In genomic region chr17:28346746-28347246, GRCh38 we compare ENCODE assay signal across 10 cellular contexts. TPM values are rescaled to one million over a fixed set of nuclear protein-coding genes. Genes with fewer than 3 reads are reported as not detected.
A peak's percentile ranks its signal among the peaks of the same experiment; 100 is the strongest.
DNase-seq lines count a peak whose midpoint lies in the region; ATAC-seq and TF ChIP-seq lines count a peak whose summit lies in the region.
"Had no signal": no experiment of that assay in that cellular context is flagged by ENCODE, and none has a peak within 500 bp of the region (broad histone marks: within the 10 kb centered on the region; RNA-seq: fewer than 3 reads in every experiment).

No MANE protein-coding gene starts in this region.

- CTCF ChIA-PET in WTC11 (lab: Charles Lee): interaction anchor here (0.9 to 3.5 kb wide), 3 partner anchors 11 to 542 kb away, joined by 3 to 26 read pairs (median 7); partner anchors contain the start of genes IFT20 and TNFAIP1

- DNase-seq in DMS53 (lab: John Stamatoyannopoulos, UW) (peak; percentile 37), DMS53 treated with DMSO at 0.1 percent for 48 hours (lab: John Stamatoyannopoulos, UW; ENCODE audit: unreplicated experiment) (no peak), WTC11 (ENCODE audit: low spot score) (no peak), left cardiac atrium (no peak), stomach (peak; percentile 72), NCI-H2107 (lab: John Stamatoyannopoulos, UW) (no peak), neuronal stem cell (ENCODE audit: low spot score) (no peak)
- DNase-seq in activated T-helper 2 cell treated with anti-CD3 and anti-CD28 coated beads, Interferon-gamma antibody, Interleukin-2, Interleukin-4, amounts not matched to agents 10 μg/mL and 5 μg/mL and 100 μg/mL, durations not matched to agents 14 hours and 24 hours and 36 hours (ENCODE audit: low spot score): no peak
- DNase-seq: effector CD8-positive, alpha-beta T cell; NCI-H510A had no signal

- H3K36me3 ChIP-seq in stomach: peaks cover 83 to 100% (median 99%) of the 10 kb centered on the region in 4 donors
- H3K36me3 ChIP-seq in neuronal stem cell (replicated peaks in 1 of 2; ENCODE audit: control insufficient read depth in 2 of 2, insufficient read depth in 2 of 2, low read length in 2 of 2): peaks cover 71 to 100% of the 10 kb centered on the region in 2 donors

- POLR2A ChIA-PET in WTC11 (lab: Charles Lee): interaction anchor here (1.9 kb wide), 1 partner anchor 11 kb away, joined by 6 read pairs; the partner anchor contains the start of gene TNFAIP1

- no peak overlapping the region for H2BK12ac ChIP-seq in neuronal stem cell (ENCODE audit: low read length)

- no peak overlapping the region for H2BK120ac ChIP-seq in neuronal stem cell (ENCODE audit: low read depth, low read length)

- peaks cover 6% of the 10 kb centered on the region; the same call in 1 of the 2 replicates for H3K4me1 Mint-ChIP-seq in WTC11
- no peaks in the 10 kb centered on the region for H3K4me1 Mint-ChIP-seq in activated T-helper 2 cell treated with anti-CD3 and anti-CD28 coated beads, Interferon-gamma antibody, Interleukin-2, Interleukin-4, amounts not matched to agents 10 μg/mL and 5 μg/mL and 100 μg/mL, durations not matched to agents 14 hours and 24 hours and 36 hours (ENCODE audit: low read depth)

- peaks cover 57% of the 10 kb centered on the region for H3K36me3 Mint-ChIP-seq in WTC11
- peaks cover 77% of the 10 kb centered on the region for H3K36me3 Mint-ChIP-seq in activated T-helper 2 cell treated with anti-CD3 and anti-CD28 coated beads, Interferon-gamma antibody, Interleukin-2, Interleukin-4, amounts not matched to agents 10 μg/mL and 5 μg/mL and 100 μg/mL, durations not matched to agents 14 hours and 24 hours and 36 hours (ENCODE audit: low read depth)

- H3K23ac ChIP-seq in neuronal stem cell (ENCODE audit: low read depth, low read length, poor library complexity): no peak overlapping the region

- no peak overlapping the region for H2AK5ac ChIP-seq in neuronal stem cell (ENCODE audit: low read depth, low read length)

- no peak overlapping the region for H3K4ac ChIP-seq in neuronal stem cell (ENCODE audit: low read length)

- H3K27ac ChIP-seq in stomach (peak overlapping the region; percentile 67 to 83 (median 78)), neuronal stem cell (replicated peaks; ENCODE audit: low read length) (no peak overlapping the region)

- TF ChIP-seq POLR2A in stomach (IDR thresholded peaks at IDR 0.05): no peak

- H4K91ac ChIP-seq in neuronal stem cell (ENCODE audit: low read depth, low read length, poor library complexity): no peak overlapping the region

- H3K4me3 ChIP-seq in stomach (no peak overlapping the region), neuronal stem cell (ENCODE audit: low read length in 2 of 2) (no peak overlapping the region)

- TF ChIP-seq EP300 in stomach (IDR thresholded peaks at IDR 0.05): no peak

- H3K9me3 ChIP-seq in stomach: no peaks in the 10 kb centered on the region
- H3K9me3 ChIP-seq in neuronal stem cell (replicated peaks in 1 of 2; ENCODE audit: control insufficient read depth in 2 of 2, insufficient read depth in 1 of 2, low read depth in 1 of 2, low read length in 2 of 2): no peaks in the 10 kb centered on the region

- WGBS in stomach, 5 donors: 33 to 48% (median 36%) methylated on average over 7 of the region's 7 CpGs
- WGBS in neuronal stem cell (ENCODE audit: extremely low coverage in 2 of 2, insufficient read length in 2 of 2, insufficient replicate concordance in 1 of 2), 2 donors: no CpG with 5 or more reads among the region's 7 CpGs

- H3K9ac ChIP-seq in neuronal stem cell (ENCODE audit: low read depth, low read length, poor library complexity): no peak overlapping the region

- H2BK15ac ChIP-seq in neuronal stem cell (ENCODE audit: low read length): no peak overlapping the region

- H3K27me3 Mint-ChIP-seq in WTC11 (ENCODE audit: low read depth): no peaks in the 10 kb centered on the region
- H3K27me3 Mint-ChIP-seq in activated T-helper 2 cell treated with anti-CD3 and anti-CD28 coated beads, Interferon-gamma antibody, Interleukin-2, Interleukin-4, amounts not matched to agents 10 μg/mL and 5 μg/mL and 100 μg/mL, durations not matched to agents 14 hours and 24 hours and 36 hours (ENCODE audit: low read depth): no peaks in the 10 kb centered on the region

- H3K18ac ChIP-seq in neuronal stem cell (ENCODE audit: low read length): no peak overlapping the region

- H4K8ac ChIP-seq in neuronal stem cell (ENCODE audit: low read depth, low read length): no peak overlapping the region

- ATAC-seq in WTC11 (peak; percentile 53), left cardiac atrium (peak; percentile 8 to 58)

- H3K4me1 ChIP-seq in stomach (peaks cover 38 to 43% (median 41%) of the 10 kb centered on the region in 4 donors), neuronal stem cell (ENCODE audit: control insufficient read depth in 2 of 2, insufficient read depth in 1 of 2, low read depth in 1 of 2, low read length in 2 of 2) (peaks cover 0 to 6% of the 10 kb centered on the region in 2 donors)

- no peaks in the 10 kb centered on the region for H3K9me3 Mint-ChIP-seq in WTC11
- H3K9me3 Mint-ChIP-seq in activated T-helper 2 cell treated with anti-CD3 and anti-CD28 coated beads, Interferon-gamma antibody, Interleukin-2, Interleukin-4, amounts not matched to agents 10 μg/mL and 5 μg/mL and 100 μg/mL, durations not matched to agents 14 hours and 24 hours and 36 hours: no peaks in the 10 kb centered on the region

- H2AFZ ChIP-seq in neuronal stem cell (ENCODE audit: low read length): no peak overlapping the region

- H3K4me3 Mint-ChIP-seq in WTC11: no peak overlapping the region
- no peak overlapping the region for H3K4me3 Mint-ChIP-seq in activated T-helper 2 cell treated with anti-CD3 and anti-CD28 coated beads, Interferon-gamma antibody, Interleukin-2, Interleukin-4, amounts not matched to agents 10 μg/mL and 5 μg/mL and 100 μg/mL, durations not matched to agents 14 hours and 24 hours and 36 hours (ENCODE audit: low read depth)

- H3K27ac Mint-ChIP-seq in WTC11: no peak overlapping the region
- H3K27ac Mint-ChIP-seq in activated T-helper 2 cell treated with anti-CD3 and anti-CD28 coated beads, Interferon-gamma antibody, Interleukin-2, Interleukin-4, amounts not matched to agents 10 μg/mL and 5 μg/mL and 100 μg/mL, durations not matched to agents 14 hours and 24 hours and 36 hours: no peak overlapping the region

- TF ChIP-seq CTCF in WTC11 (IDR thresholded peaks at IDR 0.05): no peak
- TF ChIP-seq CTCF in stomach (IDR thresholded peaks at IDR 0.05): peak in 2 of 7 experiments; percentile 11 to 66

- no peak overlapping the region for H3K14ac ChIP-seq in neuronal stem cell (ENCODE audit: low read length)

- intact Hi-C loops in left cardiac atrium (cut with DNase I) (no loop called here), stomach (cut with DNase I; ENCODE audit: low total_unique reads) (no loop called here)
- intact Hi-C loops in activated T-helper 2 cell treated with anti-CD3 and anti-CD28 coated beads, Interferon-gamma antibody, Interleukin-2, Interleukin-4, amounts not matched to agents 10 μg/mL and 5 μg/mL and 100 μg/mL, durations not matched to agents 14 hours and 24 hours and 36 hours (cut with micrococcal nuclease): no loop called here

- no peaks in the 10 kb centered on the region for H3K27me3 ChIP-seq in stomach
- no peaks in the 10 kb centered on the region for H3K27me3 ChIP-seq in neuronal stem cell (ENCODE audit: control insufficient read depth in 3 of 3, insufficient read depth in 3 of 3, low read depth in 1 of 3, low read length in 3 of 3)

- no peaks in the 10 kb centered on the region for H3K79me1 ChIP-seq in neuronal stem cell (ENCODE audit: low read depth, low read length)

- H3K4me2 ChIP-seq in neuronal stem cell (ENCODE audit: insufficient read depth, low read length, poor library complexity, severe bottlenecking): no peak overlapping the region

- H2BK5ac ChIP-seq in neuronal stem cell (ENCODE audit: low read length): no peak overlapping the region

RNA-seq across cellular contexts. Expression of gene POLDIP2, which starts 10.5 kb away (rescaled TPM):
- total RNA-seq in WTC11 (2021): 79.2 to 85.4 TPM (median 79.7 TPM) in 3 replicates
- total RNA-seq in left cardiac atrium: 100 to 1,000 TPM in 1 of 2 donors, 10 to 100 TPM in 1; 96.3 to 107 TPM
- total RNA-seq in stomach: 100 to 1,000 TPM in 1 of 5 donors, 10 to 100 TPM in 4; 41.9 to 118 (median 57.6) TPM
- 10 to 100 TPM; 44.2 to 69.2 (median 63.8) TPM for polyA plus RNA-seq in stomach
- total RNA-seq in activated T-helper 2 cell treated with anti-CD3 and anti-CD28 coated beads, Interferon-gamma antibody, Interleukin-2, Interleukin-4, amounts not matched to agents 10 μg/mL and 5 μg/mL and 100 μg/mL, durations not matched to agents 14 hours and 24 hours and 36 hours: 89.7 and 93.2 TPM in 2 replicates
- 55.9 TPM for polyA plus RNA-seq in neuronal stem cell (2013, experiment 1 of 2)
- 56.3 TPM for polyA plus RNA-seq in neuronal stem cell (2013, experiment 2 of 2)

RNA-seq across cellular contexts. Expression of gene TNFAIP1, which starts 11.2 kb away (rescaled TPM):
- total RNA-seq in WTC11 (2021) (16.9 to 21.3 TPM (median 17.1 TPM) in 3 replicates), left cardiac atrium (10 to 100 TPM; 26.4 to 83.8 TPM), stomach (10 to 100 TPM in 3 of 5 donors, 1 to 10 TPM in 2; 1.7 to 50.4 (median 19.3) TPM)
- polyA plus RNA-seq in stomach: 10 to 100 TPM; 12.7 to 25.4 (median 21.4) TPM
- total RNA-seq in activated T-helper 2 cell treated with anti-CD3 and anti-CD28 coated beads, Interferon-gamma antibody, Interleukin-2, Interleukin-4, amounts not matched to agents 10 μg/mL and 5 μg/mL and 100 μg/mL, durations not matched to agents 14 hours and 24 hours and 36 hours: 31.3 and 32.3 TPM in 2 replicates
- 27.4 TPM for polyA plus RNA-seq in neuronal stem cell (2013, experiment 1 of 2)
- polyA plus RNA-seq in neuronal stem cell (2013, experiment 2 of 2): 26.6 TPM

RNA-seq across cellular contexts. Expression of gene IFT20, which starts 11.5 kb away (rescaled TPM):
- total RNA-seq in WTC11 (2021) (17.6 to 19.3 TPM (median 18.3 TPM) in 3 replicates), left cardiac atrium (10 to 100 TPM; 17.7 to 21.0 TPM), stomach (10 to 100 TPM; 24.9 to 52.2 (median 47.3) TPM)
- polyA plus RNA-seq in stomach: 10 to 100 TPM; 75.9 to 95.6 (median 94.9) TPM
- total RNA-seq in activated T-helper 2 cell treated with anti-CD3 and anti-CD28 coated beads, Interferon-gamma antibody, Interleukin-2, Interleukin-4, amounts not matched to agents 10 μg/mL and 5 μg/mL and 100 μg/mL, durations not matched to agents 14 hours and 24 hours and 36 hours: 21.1 and 24.1 TPM in 2 replicates
- 32.4 TPM for polyA plus RNA-seq in neuronal stem cell (2013, experiment 1 of 2)
- 32.5 TPM for polyA plus RNA-seq in neuronal stem cell (2013, experiment 2 of 2)

RNA-seq across cellular contexts. Expression of gene SEBOX, which starts 18.2 kb away (rescaled TPM):
- total RNA-seq in WTC11 (2021) (not detected in 3 replicates), left cardiac atrium (not detected), stomach (not detected)
- polyA plus RNA-seq in stomach: not detected
- not detected in 2 replicates for total RNA-seq in activated T-helper 2 cell treated with anti-CD3 and anti-CD28 coated beads, Interferon-gamma antibody, Interleukin-2, Interleukin-4, amounts not matched to agents 10 μg/mL and 5 μg/mL and 100 μg/mL, durations not matched to agents 14 hours and 24 hours and 36 hours
- not detected for polyA plus RNA-seq in neuronal stem cell (2013, experiment 1 of 2)
- polyA plus RNA-seq in neuronal stem cell (2013, experiment 2 of 2): not detected

RNA-seq across cellular contexts. Expression of gene VTN, which starts 23.3 kb away (rescaled TPM):
- total RNA-seq in WTC11 (2021) (0.82 to 1.6 TPM (median 1.3 TPM) in 3 replicates), left cardiac atrium (10 to 100 TPM; 14.3 to 24.3 TPM), stomach (1 to 10 TPM in 1 of 5 donors, under 1 TPM in 1, not detected in 3; 0.72 to 2.9 TPM)
- 1 to 10 TPM in 2 of 3 donors, under 1 TPM in 1; 0.90 to 2.3 (median 1.1) TPM for polyA plus RNA-seq in stomach
- total RNA-seq in activated T-helper 2 cell treated with anti-CD3 and anti-CD28 coated beads, Interferon-gamma antibody, Interleukin-2, Interleukin-4, amounts not matched to agents 10 μg/mL and 5 μg/mL and 100 μg/mL, durations not matched to agents 14 hours and 24 hours and 36 hours: 0.23 and 0.50 TPM in 2 replicates
- polyA plus RNA-seq in neuronal stem cell (2013, experiment 1 of 2): 0.17 TPM
- polyA plus RNA-seq in neuronal stem cell (2013, experiment 2 of 2): 0.18 TPM

Comparison
In these comparisons a context has a peak if more than half of its experiments do, and no peak if none do; other contexts are left out.
1. DNase-seq: peak in DMS53 (single experiment) and stomach (single experiment); none in DMS53 treated with DMSO at 0.1 percent for 48 hours (single experiment), WTC11 (single experiment), left cardiac atrium (single experiment), NCI-H2107 (single experiment), activated T-helper 2 cell treated with anti-CD3 and anti-CD28 coated beads, Interferon-gamma antibody, Interleukin-2, Interleukin-4, amounts not matched to agents 10 μg/mL and 5 μg/mL and 100 μg/mL, durations not matched to agents 14 hours and 24 hours and 36 hours (single experiment) and neuronal stem cell (single experiment).